ENCODE assay signal across 8 cellular contexts in the genomic region with DNA sequence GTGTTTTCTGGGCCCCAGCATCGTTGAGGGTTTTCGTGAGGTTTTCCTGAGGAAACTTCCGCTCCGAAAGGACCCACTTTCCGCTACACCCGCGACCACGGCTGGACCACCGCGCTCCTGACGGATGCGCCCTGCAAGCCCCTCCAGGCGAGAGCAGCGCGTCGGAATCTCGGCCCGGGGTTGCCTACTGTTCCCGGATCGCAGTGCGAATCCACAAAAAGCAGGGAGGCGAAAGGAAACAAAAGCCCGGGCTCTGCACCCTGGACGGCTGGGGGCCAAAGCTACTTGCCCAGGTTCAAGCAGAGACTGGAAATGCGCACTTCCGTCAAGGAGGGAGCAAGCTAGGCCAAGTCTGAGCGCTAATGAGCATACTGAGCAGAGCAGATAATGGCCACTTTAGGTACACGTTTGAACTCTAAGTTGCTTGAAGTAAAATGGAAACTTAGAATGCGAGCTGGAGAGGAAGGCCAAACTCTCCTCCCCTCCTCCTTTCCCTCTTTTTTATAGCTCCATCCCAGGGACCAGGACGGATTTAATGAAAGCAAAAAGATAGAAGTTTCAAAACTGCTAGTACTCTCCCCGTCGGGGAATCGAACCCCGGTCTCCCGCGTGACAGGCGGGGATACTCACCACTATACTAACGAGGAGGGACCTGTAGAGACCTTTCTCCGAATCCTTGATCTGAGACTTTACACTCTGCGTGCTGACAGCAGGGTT. TPM values are rescaled to one million over a fixed set of nuclear protein-coding genes. Genes with fewer than 3 reads are reported as not detected.
DNase-seq lines count a peak whose midpoint lies in the region; ATAC-seq and TF ChIP-seq lines count a peak whose summit lies in the region.

No MANE protein-coding gene starts in this region.

- H3K4me1 ChIP-seq in PC-3 (ENCODE audit: insufficient read depth, low read length) (peaks cover 10% of the 10 kb centered on the region), muscle layer of duodenum (ENCODE audit: control insufficient read depth in 1 of 2, insufficient read depth in 2 of 2, low read length in 2 of 2) (peaks cover 7 to 11% of the 10 kb centered on the region in 2 donors)

- H3K4me2 ChIP-seq in PC-3 (ENCODE audit: low read length), result peak overlapping the region; percentile 96

- H3K36me3 ChIP-seq in PC-3 (ENCODE audit: low read depth, low read length) (no peaks in the 10 kb centered on the region), muscle layer of duodenum (ENCODE audit: control insufficient read depth in 1 of 2, insufficient read depth in 2 of 2, low read length in 2 of 2) (no peaks in the 10 kb centered on the region)

- H3K9me3 ChIP-seq in PC-3 (ENCODE audit: low read length) (no peaks in the 10 kb centered on the region), muscle layer of duodenum (ENCODE audit: control insufficient read depth in 1 of 2, low read length in 2 of 2) (no peaks in the 10 kb centered on the region)

- H3K27ac ChIP-seq in PC-3 (ENCODE audit: low read length), result peak overlapping the region; percentile 91
- peak overlapping the region; percentile 100 for H3K27ac ChIP-seq in muscle layer of duodenum (ENCODE audit: low read length)

- DNase-seq in COLO668 (lab: John Stamatoyannopoulos, UW; ENCODE audit: unreplicated experiment), result peak; percentile 70
- peak; percentile 93 for DNase-seq in HT-29 (ENCODE audit: low spot score)
- DNase-seq in PC-3, result peak; percentile 87
- peak; percentile 90 for DNase-seq in activated T-cell treated with anti-CD3 and anti-CD28 coated beads, Interleukin-2, amount 50 U/mL, for 1 hour
- DNase-seq in erythroblast (lab: John Stamatoyannopoulos, UW), result peak; percentile 92 to 95
- peak; percentile 77 to 87 for DNase-seq in stimulated activated CD8-positive, alpha-beta memory T cell treated with anti-CD3 and anti-CD28 coated beads, Interleukin-7, amount 100 ng/mL, for 1 hour (ENCODE audit: low read depth in 2 of 2)

- H3K27me3 ChIP-seq in PC-3 (ENCODE audit: low read length) (no peaks in the 10 kb centered on the region), muscle layer of duodenum (ENCODE audit: low read depth, low read length) (no peaks in the 10 kb centered on the region)

- peak; percentile 38 for ATAC-seq in GM21360 (IDR thresholded peaks at IDR 0.05; ENCODE audit: unreplicated experiment)
- peak; percentile 46 for ATAC-seq in PC-3

- no peak for TF ChIP-seq POLR2A in erythroblast (IDR thresholded peaks at IDR 0.05; ENCODE audit: low read length)

- H3K9ac ChIP-seq in PC-3 (ENCODE audit: low read length), result peak overlapping the region; percentile 93

- no peaks in the 10 kb centered on the region for H4K20me1 ChIP-seq in PC-3 (ENCODE audit: low read length)

- no TSS peak for BruUV-seq in PC-3 (replicated peaks; lab: Mats Ljungman, UMichigan)

- H3K4me3 ChIP-seq in PC-3 (ENCODE audit: low read length), result peak overlapping the region; percentile 82
- H3K4me3 ChIP-seq in muscle layer of duodenum (ENCODE audit: low read depth in 1 of 2, low read length in 2 of 2), result peak overlapping the region; percentile 61 to 95

- H3F3A ChIP-seq in PC-3 (ENCODE audit: low read length, unreplicated experiment), result peaks cover 4% of the 10 kb centered on the region

- POLR2A ChIA-PET in PC-3 (lab: Charles Lee; ENCODE audit: unreplicated experiment), result interaction anchor here (0.6 to 0.8 kb wide), 3 partner anchors 14 to 62 kb away, joined by 3 to 7 read pairs (median 4); no protein-coding TSS in a partner anchor

- CTCF ChIA-PET in PC-3 (lab: Charles Lee), result no interaction called here

- no peaks in the 10 kb centered on the region for H3K79me2 ChIP-seq in PC-3 (ENCODE audit: low read length)

- intact Hi-C loops in PC-3 (cut with micrococcal nuclease), result loop anchor here (1.0 to 5.0 kb wide), 4 partner anchors 25 to 102 kb away; no protein-coding TSS in a partner anchor

- H2AFZ ChIP-seq in PC-3 (ENCODE audit: low read length), result peak overlapping the region; percentile 62

- no peaks in the 10 kb centered on the region for H3K9me2 ChIP-seq in PC-3 (replicated peaks; ENCODE audit: low read length)

- TF ChIP-seq CTCF in PC-3 (conservative IDR thresholded peaks at IDR 0.05; ENCODE audit: low read depth, low read length), result no peak

RNA-seq across cellular contexts. Expression of a gene that starts 11.4 kb away (rescaled TPM):
- 75.0 and 84.9 TPM in 2 replicates for total RNA-seq in HT-29 (2014; rRNA removed; shearing (Covaris generic))
- 72.3 and 82.9 TPM in 2 replicates for total RNA-seq in PC-3 (2014; rRNA removed)

RNA-seq across cellular contexts. Expression of a gene that starts 26.0 kb away (rescaled TPM):
- 5.9 and 17.7 TPM in 2 replicates for total RNA-seq in HT-29 (2014; rRNA removed; shearing (Covaris generic))
- 7.8 and 8.4 TPM in 2 replicates for total RNA-seq in PC-3 (2014; rRNA removed)

RNA-seq across cellular contexts. Expression of a gene that starts 27.3 kb away (rescaled TPM):
- 45.4 and 51.3 TPM in 2 replicates for total RNA-seq in HT-29 (2014; rRNA removed; shearing (Covaris generic))
- total RNA-seq in PC-3 (2014; rRNA removed), result 29.0 and 59.6 TPM in 2 replicates

RNA-seq across cellular contexts. Expression of a gene that starts 31.8 kb away (rescaled TPM):
- total RNA-seq in HT-29 (2014; rRNA removed; shearing (Covaris generic)), result 12.4 and 12.8 TPM in 2 replicates
- 5.9 and 7.3 TPM in 2 replicates for total RNA-seq in PC-3 (2014; rRNA removed)

RNA-seq across cellular contexts. Expression of a gene that starts 45.6 kb away (rescaled TPM):
- total RNA-seq in HT-29 (2014; rRNA removed; shearing (Covaris generic)), result 12.6 and 14.5 TPM in 2 replicates
- 19.0 and 26.6 TPM in 2 replicates for total RNA-seq in PC-3 (2014; rRNA removed)

Comparison
In these comparisons a context has a peak if more than half of its experiments do, and no peak if none do; other contexts are left out.
1. Peak in every context shown above with its lines: DNase-seq, ATAC-seq, H3K4me3 ChIP-seq and H3K27ac ChIP-seq.